ENCODE assay signal across 11 cellular contexts in genomic region chr2:64325477-64325851, GRCh38.
A peak's percentile ranks its signal among the peaks of the same experiment; 100 is the strongest.
DNase-seq lines count a peak whose midpoint lies in the region; ATAC-seq and TF ChIP-seq lines count a peak whose summit lies in the region.
"Had no signal": no experiment of that assay in that cellular context is flagged by ENCODE, and none has a peak within 500 bp of the region (broad histone marks: within the 10 kb centered on the region; RNA-seq: fewer than 3 reads in every experiment).

No MANE protein-coding gene starts in this region.

- H2AFZ ChIP-seq in mammary epithelial cell (ENCODE audit: low read depth, low read length), result no peak overlapping the region
- H2AFZ ChIP-seq in osteoblast (ENCODE audit: low read length), result no peak overlapping the region

- H3K36me3 Mint-ChIP-seq in MCF 10A (ENCODE audit: insufficient read depth, unreplicated experiment), result no peaks in the 10 kb centered on the region
- H3K36me3 Mint-ChIP-seq in activated naive CD4-positive, alpha-beta T cell treated with anti-CD3 and anti-CD28 coated beads, Interleukin-2, amount 50 U/mL, for 72 hours, result no peaks in the 10 kb centered on the region
- H3K36me3 Mint-ChIP-seq: brain had no signal

- DNase-seq in mammary epithelial cell (peak; percentile 32), MCF 10A (ENCODE audit: unreplicated experiment) (no peak), OCI-M1 (lab: John Stamatoyannopoulos, UW) (no peak), osteoblast (ENCODE audit: insufficient read length, low spot score, missing footprints) (no peak)
- peak in 1 of 2 donors; percentile 35 for DNase-seq in activated naive CD4-positive, alpha-beta T cell treated with anti-CD3 and anti-CD28 coated beads, Interleukin-2, amount 50 U/mL, for 72 hours (ENCODE audit: low spot score in 2 of 2)
- DNase-seq: esophagus squamous epithelium, SHP77 treated with DMSO at 0.1 percent for 48 hours had no signal

- intact Hi-C loops in mammary epithelial cell (cut with micrococcal nuclease) (loop anchor here (5.0 kb wide), 1 partner anchor 183 kb away; the partner anchor contains the start of gene PELI1), MCF 10A (cut with micrococcal nuclease) (no loop called here)

- POLR2A ChIA-PET in MCF 10A (lab: Yijun Ruan, JAX), result interaction anchor here (0.7 kb wide), 1 partner anchor 340 kb away, joined by 3 read pairs; no protein-coding TSS in a partner anchor

- no peak overlapping the region for H3K9ac ChIP-seq in mammary epithelial cell (ENCODE audit: insufficient read depth, low read length)

- H4K20me1 ChIP-seq in mammary epithelial cell (ENCODE audit: insufficient read depth, low read length) (no peaks in the 10 kb centered on the region), osteoblast (ENCODE audit: insufficient read depth, low read length) (no peaks in the 10 kb centered on the region)

- ATAC-seq in HG03442 (IDR thresholded peaks at IDR 0.05; ENCODE audit: unreplicated experiment) (peak; percentile 6), GM21528 (IDR thresholded peaks at IDR 0.05; ENCODE audit: low FRiP score, unreplicated experiment) (no peak)
- peak; percentile 67 to 71 for ATAC-seq in activated naive CD4-positive, alpha-beta T cell treated with anti-CD3 and anti-CD28 coated beads, Interleukin-2, amount 50 U/mL, for 72 hours

- H3K27ac ChIP-seq in mammary epithelial cell (ENCODE audit: insufficient read depth, low read depth, low read length), result no peak overlapping the region
- peak overlapping the region; percentile 67 for H3K27ac ChIP-seq in thymus (ENCODE audit: low read depth)
- H3K27ac ChIP-seq in osteoblast (ENCODE audit: low read depth, low read length), result no peak overlapping the region

- H3K27me3 ChIP-seq in mammary epithelial cell (ENCODE audit: insufficient read depth, low read length) (no peaks in the 10 kb centered on the region), thymus (ENCODE audit: control insufficient read depth, insufficient read depth) (no peaks in the 10 kb centered on the region), osteoblast (ENCODE audit: insufficient read depth, low read length) (peaks cover 34% of the 10 kb centered on the region)
- H3K27me3 ChIP-seq: esophagus squamous epithelium had no signal

- H3K9me3 Mint-ChIP-seq in MCF 10A (ENCODE audit: unreplicated experiment), result no peaks in the 10 kb centered on the region
- peaks cover 0 to 5% of the 10 kb centered on the region in 2 donors for H3K9me3 Mint-ChIP-seq in activated naive CD4-positive, alpha-beta T cell treated with anti-CD3 and anti-CD28 coated beads, Interleukin-2, amount 50 U/mL, for 72 hours

- H3K4me2 ChIP-seq in mammary epithelial cell (ENCODE audit: insufficient read depth, low read depth, low read length), result no peak overlapping the region
- H3K4me2 ChIP-seq in osteoblast (ENCODE audit: insufficient read depth, low read length), result no peak overlapping the region

- no TSS peak for BruUV-seq in mammary epithelial cell (replicated peaks; lab: Mats Ljungman, UMichigan)
- no TSS peak for BruUV-seq in MCF 10A (replicated peaks; lab: Mats Ljungman, UMichigan)

- H3K4me1 ChIP-seq in mammary epithelial cell (ENCODE audit: insufficient read depth, low read length) (peaks cover 6% of the 10 kb centered on the region), thymus (ENCODE audit: control insufficient read depth, insufficient read depth, low read length) (peaks cover 20% of the 10 kb centered on the region), osteoblast (ENCODE audit: insufficient read depth, low read length) (peaks cover 12% of the 10 kb centered on the region)

- H3K36me3 ChIP-seq in mammary epithelial cell (ENCODE audit: insufficient read depth, low read length) (no peaks in the 10 kb centered on the region), thymus (ENCODE audit: control insufficient read depth, insufficient read depth) (no peaks in the 10 kb centered on the region), osteoblast (ENCODE audit: insufficient read depth, low read length) (no peaks in the 10 kb centered on the region)
- H3K36me3 ChIP-seq: esophagus squamous epithelium had no signal

- H3K4me3 ChIP-seq in mammary epithelial cell (replicated peaks in 1 of 3; ENCODE audit: insufficient read depth in 1 of 3, low read depth in 2 of 3, low read length in 3 of 3) (no peak overlapping the region), thymus (ENCODE audit: low read length) (no peak overlapping the region), osteoblast (ENCODE audit: insufficient read depth, low read length) (no peak overlapping the region)
- H3K4me3 ChIP-seq: esophagus squamous epithelium had no signal

- H3K9me3 ChIP-seq in mammary epithelial cell (replicated peaks; ENCODE audit: insufficient read depth, low read length), result no peaks in the 10 kb centered on the region
- H3K9me3 ChIP-seq in thymus (ENCODE audit: control insufficient read depth), result no peaks in the 10 kb centered on the region
- H3K9me3 ChIP-seq in osteoblast (ENCODE audit: low read depth, low read length), result no peaks in the 10 kb centered on the region
- H3K9me3 ChIP-seq: esophagus squamous epithelium had no signal

- in situ Hi-C loops in mammary epithelial cell (cut with MboI; ENCODE audit: low sequenced_read_pairs in 2 of 2), result loop anchor here (5.0 to 25.0 kb wide), 3 partner anchors 162 to 559 kb away; no protein-coding TSS in a partner anchor

- CTCF ChIA-PET in mammary epithelial cell (lab: Charles Lee; ENCODE audit: low non-redundant PET) (interaction anchor here (0.7 kb wide), 1 partner anchor 225 kb away, joined by 3 read pairs; no protein-coding TSS in a partner anchor), MCF 10A (lab: Yijun Ruan, JAX) (interaction anchor here (0.7 to 8.5 kb wide), 5 partner anchors 13 to 275 kb away, joined by 3 to 257 read pairs (median 3); no protein-coding TSS in a partner anchor)

- H3K4me3 Mint-ChIP-seq in MCF 10A (ENCODE audit: unreplicated experiment), result no peak overlapping the region
- H3K4me3 Mint-ChIP-seq: brain had no signal

- H3K27me3 Mint-ChIP-seq in MCF 10A (ENCODE audit: insufficient read depth, unreplicated experiment), result peaks cover 21% of the 10 kb centered on the region

- no peak overlapping the region for H3K27ac Mint-ChIP-seq in MCF 10A (ENCODE audit: low read depth, unreplicated experiment)
- H3K27ac Mint-ChIP-seq in activated naive CD4-positive, alpha-beta T cell treated with anti-CD3 and anti-CD28 coated beads, Interleukin-2, amount 50 U/mL, for 72 hours, result peak overlapping the region; percentile 97 to 99
- H3K27ac Mint-ChIP-seq: brain had no signal

- no peak for TF ChIP-seq CTCF in mammary epithelial cell (conservative IDR thresholded peaks at IDR 0.05 in 1 of 2, IDR thresholded peaks at IDR 0.05 in 1 of 2; ENCODE audit: extremely low read depth in 1 of 2, insufficient read depth in 1 of 2, low read depth in 1 of 2, low read length in 2 of 2)
- no peak for TF ChIP-seq CTCF in MCF 10A (IDR thresholded peaks at IDR 0.05; ENCODE audit: unreplicated experiment)
- TF ChIP-seq CTCF in osteoblast (IDR thresholded peaks at IDR 0.05; ENCODE audit: extremely low read depth, low read depth, low read length), result no peak

- dilution Hi-C loops in mammary epithelial cell (cut with HindIII; ENCODE audit: low sequenced_read_pairs), result loop anchor here (25.0 kb wide), 1 partner anchor 562 kb away; no protein-coding TSS in a partner anchor

- no peaks in the 10 kb centered on the region for H3K79me2 ChIP-seq in mammary epithelial cell (ENCODE audit: insufficient read depth, low read length)
- H3K79me2 ChIP-seq in osteoblast (ENCODE audit: insufficient read depth, low read length), result no peaks in the 10 kb centered on the region

- peaks cover under 1% of the 10 kb centered on the region for H3K4me1 Mint-ChIP-seq in MCF 10A (ENCODE audit: insufficient read depth, unreplicated experiment)
